8 cellular contexts compared by ENCODE assay signal in genomic region chr16:73000020-73000906, GRCh38.
A peak's percentile ranks its signal among the peaks of the same experiment; 100 is the strongest.
DNase-seq lines count a peak whose midpoint lies in the region; ATAC-seq lines count a peak whose summit lies in the region.

No MANE protein-coding gene starts in this region.

- DNase-seq in AG20443 (ENCODE audit: low spot score) (peak; percentile 48), NCI-H748 (lab: John Stamatoyannopoulos, UW; ENCODE audit: unreplicated experiment) (peak; percentile 76), fibroblast of the conjunctiva (ENCODE audit: low read depth) (peak; percentile 31), nucleus accumbens (lab: John Stamatoyannopoulos, UW) (peak in 49 of 56 donors; percentile 18 to 77 (median 53)), cortex of kidney (lab: John Stamatoyannopoulos, UW) (no peak), T-helper 2 cell (no peak)

- ATAC-seq in GM18873 (IDR thresholded peaks at IDR 0.05; ENCODE audit: low FRiP score, unreplicated experiment): no peak
- ATAC-seq in GM21717 (IDR thresholded peaks at IDR 0.05; ENCODE audit: unreplicated experiment): no peak

Comparison
In these comparisons a context has a peak if more than half of its experiments do, and no peak if none do; other contexts are left out.
1. DNase-seq: peak in AG20443 (single experiment), NCI-H748 (single experiment), fibroblast of the conjunctiva (single experiment) and nucleus accumbens (49 of 56); none in cortex of kidney (single experiment) and T-helper 2 cell (0 of 5).